21 cellular contexts compared by ENCODE assay signal in genomic region chr7:100351657-100352058, GRCh38. TPM values are rescaled to one million over a fixed set of nuclear protein-coding genes. Genes with fewer than 3 reads are reported as not detected.
DNase-seq lines count a peak whose midpoint lies in the region; ATAC-seq, FAIRE-seq and TF ChIP-seq lines count a peak whose summit lies in the region.
"Had no signal": no experiment of that assay in that cellular context is flagged by ENCODE, and none has a peak within 500 bp of the region (broad histone marks: within the 10 kb centered on the region; RNA-seq: fewer than 3 reads in every experiment).

No MANE protein-coding gene starts in this region.

- TF ChIP-seq POLR2A in H54 (IDR thresholded peaks at IDR 0.05; ENCODE audit: low read depth, low read length) (no peak), lower leg skin (IDR thresholded peaks at IDR 0.05) (no peak)

- H3K4me1 ChIP-seq in upper lobe of right lung = no peaks in the 10 kb centered on the region
- H3K4me1 ChIP-seq: right lobe of liver had no signal

- H3K4me3 ChIP-seq in upper lobe of right lung (no peak overlapping the region), lower leg skin (ENCODE audit: low read depth, poor library complexity, severe bottlenecking) (no peak overlapping the region)
- H3K4me3 ChIP-seq: gastrocnemius medialis, right lobe of liver had no signal

- H3K27ac ChIP-seq in upper lobe of right lung (no peak overlapping the region), substantia nigra (ENCODE audit: low read depth, low read length, poor library complexity, severe bottlenecking) (no peak overlapping the region)
- H3K27ac ChIP-seq: epithelial cell of prostate, gastrocnemius medialis, right lobe of liver had no signal

- H3K9me3 Mint-ChIP-seq in activated naive CD4-positive, alpha-beta T cell treated with anti-CD3 and anti-CD28 coated beads, Interleukin-2, amount 50 U/mL, for 24 hours = no peaks in the 10 kb centered on the region
- H3K9me3 Mint-ChIP-seq in activated T-cell treated with anti-CD3 and anti-CD28 coated beads, Interleukin-2, amount 50 U/mL, for 72 hours = no peaks in the 10 kb centered on the region
- no peaks in the 10 kb centered on the region for H3K9me3 Mint-ChIP-seq in endothelial cell (ENCODE audit: unreplicated experiment)

- H3K27me3 ChIP-seq in upper lobe of right lung = no peaks in the 10 kb centered on the region
- H3K27me3 ChIP-seq: gastrocnemius medialis, right lobe of liver had no signal

- H3K36me3 Mint-ChIP-seq in activated naive CD4-positive, alpha-beta T cell treated with anti-CD3 and anti-CD28 coated beads, Interleukin-2, amount 50 U/mL, for 24 hours = peaks cover 23% of the 10 kb centered on the region
- H3K36me3 Mint-ChIP-seq in activated T-cell treated with anti-CD3 and anti-CD28 coated beads, Interleukin-2, amount 50 U/mL, for 72 hours (ENCODE audit: insufficient read depth in 2 of 2) = peaks cover 6 to 39% of the 10 kb centered on the region in 2 donors
- H3K36me3 Mint-ChIP-seq in endothelial cell (ENCODE audit: low read depth, unreplicated experiment) = peaks cover 32% of the 10 kb centered on the region

- H3K4me1 Mint-ChIP-seq in activated naive CD4-positive, alpha-beta T cell treated with anti-CD3 and anti-CD28 coated beads, Interleukin-2, amount 50 U/mL, for 24 hours = peaks cover 36% of the 10 kb centered on the region
- H3K4me1 Mint-ChIP-seq in activated T-cell treated with anti-CD3 and anti-CD28 coated beads, Interleukin-2, amount 50 U/mL, for 72 hours (ENCODE audit: low read depth) = peaks cover 20% of the 10 kb centered on the region
- peaks cover 6% of the 10 kb centered on the region for H3K4me1 Mint-ChIP-seq in endothelial cell (ENCODE audit: unreplicated experiment)

- no peak for FAIRE-seq in H54 (lab: Jason Lieb, UNC)
- FAIRE-seq: D721Med had no signal

- no peaks in the 10 kb centered on the region for H3K9me3 ChIP-seq in upper lobe of right lung
- H3K9me3 ChIP-seq: gastrocnemius medialis, right lobe of liver had no signal

- intact Hi-C loops in upper lobe of right lung (cut with DNase I) (no loop called here), lower leg skin (cut with DNase I; ENCODE audit: low total_unique reads) (no loop called here)

- ATAC-seq in activated T-cell treated with anti-CD3 and anti-CD28 coated beads, Interleukin-2, amount 50 U/mL, for 72 hours (replicated peaks in 1 of 2) = peak in 1 of 2 donors; percentile 22
- ATAC-seq in upper lobe of right lung = peak; percentile 5
- ATAC-seq: gastrocnemius medialis, left lobe of liver had no signal

- 80 to 86% methylated on average over 6 of the region's 6 CpGs for WGBS in lower leg skin, 2 donors

- H3K27me3 Mint-ChIP-seq in activated naive CD4-positive, alpha-beta T cell treated with anti-CD3 and anti-CD28 coated beads, Interleukin-2, amount 50 U/mL, for 24 hours = no peaks in the 10 kb centered on the region
- no peaks in the 10 kb centered on the region for H3K27me3 Mint-ChIP-seq in activated T-cell treated with anti-CD3 and anti-CD28 coated beads, Interleukin-2, amount 50 U/mL, for 72 hours (ENCODE audit: low read depth)
- H3K27me3 Mint-ChIP-seq in endothelial cell (ENCODE audit: unreplicated experiment) = peaks cover 10% of the 10 kb centered on the region

- DNase-seq in activated naive CD4-positive, alpha-beta T cell (lab: John Stamatoyannopoulos, UW) = no peak
- DNase-seq in activated T-cell treated with anti-CD3 and anti-CD28 coated beads, Interleukin-2, amount 50 U/mL, for 72 hours = no peak
- DNase-seq in endothelial cell (ENCODE audit: low spot score) (no peak), upper lobe of right lung (no peak), substantia nigra (lab: John Stamatoyannopoulos, UW) (no peak), H54 (ENCODE audit: insufficient read length, low spot score) (no peak), lower leg skin (ENCODE audit: low spot score in 2 of 2) (no peak)
- DNase-seq: gastrocnemius medialis; NCI-H1694 treated with DMSO at 0.1 percent for 48 hours; right lobe of liver; Right ventricle myocardium superior; stimulated activated CD4-positive, alpha-beta T cell treated with anti-CD3 and anti-CD28 coated beads, Interleukin-1b, Interleukin-23, amount 100 ng/mL, for 48 hours had no signal

- peak overlapping the region; percentile 51 for H3K27ac Mint-ChIP-seq in activated naive CD4-positive, alpha-beta T cell treated with anti-CD3 and anti-CD28 coated beads, Interleukin-2, amount 50 U/mL, for 24 hours
- peak overlapping the region; percentile 17 for H3K27ac Mint-ChIP-seq in activated T-cell treated with anti-CD3 and anti-CD28 coated beads, Interleukin-2, amount 50 U/mL, for 72 hours
- no peak overlapping the region for H3K27ac Mint-ChIP-seq in endothelial cell (ENCODE audit: unreplicated experiment)

- peak overlapping the region; percentile 60 for H3K4me3 Mint-ChIP-seq in activated naive CD4-positive, alpha-beta T cell treated with anti-CD3 and anti-CD28 coated beads, Interleukin-2, amount 50 U/mL, for 24 hours
- H3K4me3 Mint-ChIP-seq in activated T-cell treated with anti-CD3 and anti-CD28 coated beads, Interleukin-2, amount 50 U/mL, for 72 hours = peak overlapping the region in 1 of 2 donors; percentile 30
- peak overlapping the region; percentile 31 for H3K4me3 Mint-ChIP-seq in endothelial cell (ENCODE audit: unreplicated experiment)

- no peak for TF ChIP-seq CTCF in endothelial cell (IDR thresholded peaks at IDR 0.05; ENCODE audit: unreplicated experiment)
- no peak for TF ChIP-seq CTCF in upper lobe of right lung (IDR thresholded peaks at IDR 0.05)
- no peak for TF ChIP-seq CTCF in lower leg skin (IDR thresholded peaks at IDR 0.05)

- peaks cover 90% of the 10 kb centered on the region for H3K36me3 ChIP-seq in upper lobe of right lung

RNA-seq across cellular contexts. Expression of gene PILRB, which starts 6.3 kb away (rescaled TPM):
- 10 to 100 TPM; 43.6 to 78.3 TPM for total RNA-seq in activated T-cell treated with anti-CD3 and anti-CD28 coated beads, Interleukin-2, amount 50 U/mL, for 72 hours
- total RNA-seq in endothelial cell (ENCODE audit: unreplicated experiment) (40.1 TPM), upper lobe of right lung (38.1 TPM), lower leg skin (10 to 100 TPM; 33.3 to 86.8 (median 47.3) TPM)

RNA-seq across cellular contexts. Expression of gene PILRA, which starts 21.6 kb away (rescaled TPM):
- 10 to 100 TPM in 1 of 2 donors, 1 to 10 TPM in 1; 3.4 to 14.1 TPM for total RNA-seq in activated T-cell treated with anti-CD3 and anti-CD28 coated beads, Interleukin-2, amount 50 U/mL, for 72 hours
- total RNA-seq in endothelial cell (ENCODE audit: unreplicated experiment) = 4.2 TPM
- total RNA-seq in upper lobe of right lung = 36.9 TPM
- 1 to 10 TPM; 2.2 to 4.6 (median 3.4) TPM for total RNA-seq in lower leg skin

RNA-seq across cellular contexts. Expression of gene SPDYE3, which starts 44.2 kb away (rescaled TPM):
- total RNA-seq in activated T-cell treated with anti-CD3 and anti-CD28 coated beads, Interleukin-2, amount 50 U/mL, for 72 hours = not detected
- total RNA-seq in endothelial cell (ENCODE audit: unreplicated experiment) = not detected
- not detected for total RNA-seq in upper lobe of right lung
- not detected for total RNA-seq in lower leg skin
- total RNA-seq: aorta; gastrocnemius medialis; left lobe of liver; M059J; NCI-H460; osteocyte; right lobe of liver; Right ventricle myocardium superior; T-helper 2 cell treated with Interferon-gamma antibody and Interleukin-4, amounts not matched to agents 100 ng/mL and 5 ng/mL, for 36 hours had no signal
